In genomic region chr19:7506385-7507328, GRCh38 we compare ENCODE assay signal across 8 cellular contexts. TPM values are rescaled to one million over a fixed set of nuclear protein-coding genes. Genes with fewer than 3 reads are reported as not detected.
DNase-seq lines count a peak whose midpoint lies in the region; ATAC-seq and TF ChIP-seq lines count a peak whose summit lies in the region.

No MANE protein-coding gene starts in this region.

- peak overlapping the region; percentile 23 for H3K4me3 Mint-ChIP-seq in neural crest cell

- H3K27me3 Mint-ChIP-seq in neural crest cell (ENCODE audit: low read depth), result peaks cover 26% of the 10 kb centered on the region

- H3K27ac Mint-ChIP-seq in neural crest cell (ENCODE audit: unreplicated experiment), result no peak overlapping the region

- no peaks in the 10 kb centered on the region for H3K9me3 Mint-ChIP-seq in neural crest cell

- ATAC-seq in GM18867 (IDR thresholded peaks at IDR 0.05; ENCODE audit: unreplicated experiment) (no peak), GM18858 (IDR thresholded peaks at IDR 0.05; ENCODE audit: unreplicated experiment) (no peak)

- no peaks in the 10 kb centered on the region for H3K36me3 Mint-ChIP-seq in neural crest cell (ENCODE audit: low read depth)

- peaks cover 7% of the 10 kb centered on the region for H3K4me1 Mint-ChIP-seq in neural crest cell

- DNase-seq in activated T-cell treated with anti-CD3 and anti-CD28 coated beads for 48 hours (ENCODE audit: low read depth), result peak; percentile 64
- DNase-seq in activated T-cell treated with anti-CD3 and anti-CD28 coated beads for 4 hours, result no peak
- DNase-seq in NCI-H446 (lab: John Stamatoyannopoulos, UW), result peak; percentile 62 to 78
- peak; percentile 34 for DNase-seq in activated CD4-positive, alpha-beta T cell treated with anti-CD3 and anti-CD28 coated beads, Interleukin-2, amount 50 U/mL, for 1 hour
- peak; percentile 85 for DNase-seq in fibroblast of the aortic adventitia (ENCODE audit: low read depth)
- DNase-seq in neural crest cell (ENCODE audit: low read depth, low spot score), result peak; percentile 64

- no peak overlapping the region for H3K4me3 ChIP-seq in fibroblast of the aortic adventitia (ENCODE audit: low read depth, low read length)

- no peak for TF ChIP-seq CTCF in fibroblast of the aortic adventitia (IDR thresholded peaks at IDR 0.05; ENCODE audit: insufficient read depth, low read length)
- no peak for TF ChIP-seq CTCF in neural crest cell (conservative IDR thresholded peaks at IDR 0.05)

RNA-seq across cellular contexts. Expression of gene ZNF358, which starts 9.2 kb away (rescaled TPM):
- total RNA-seq in fibroblast of the aortic adventitia (ENCODE audit: low replicate concordance) (33.9 and 113 TPM in 2 replicates), neural crest cell (75.6 and 76.2 TPM in 2 replicates)

RNA-seq across cellular contexts. Expression of gene MCOLN1, which starts 15.8 kb away (rescaled TPM):
- 12.0 and 17.3 TPM in 2 replicates for total RNA-seq in fibroblast of the aortic adventitia (ENCODE audit: low replicate concordance)
- 24.4 and 26.7 TPM in 2 replicates for total RNA-seq in neural crest cell

RNA-seq across cellular contexts. Expression of gene PEX11G, which starts 17.8 kb away (rescaled TPM):
- 1.6 and 5.4 TPM in 2 replicates for total RNA-seq in fibroblast of the aortic adventitia (ENCODE audit: low replicate concordance)
- total RNA-seq in neural crest cell, result 2.3 and 3.4 TPM in 2 replicates

RNA-seq across cellular contexts. Expression of gene PNPLA6, which starts 28.9 kb away (rescaled TPM):
- 67.8 and 123 TPM in 2 replicates for total RNA-seq in fibroblast of the aortic adventitia (ENCODE audit: low replicate concordance)
- total RNA-seq in neural crest cell, result 72.1 and 74.7 TPM in 2 replicates
